Comparison of ENCODE assay signal across 9 cellular contexts in genomic region chr5:150511641-150512367, GRCh38. TPM values are rescaled to one million over a fixed set of nuclear protein-coding genes. Genes with fewer than 3 reads are reported as not detected.
DNase-seq lines count a peak whose midpoint lies in the region; ATAC-seq and TF ChIP-seq lines count a peak whose summit lies in the region.
"Had no signal": no experiment of that assay in that cellular context is flagged by ENCODE, and none has a peak within 500 bp of the region (broad histone marks: within the 10 kb centered on the region; RNA-seq: fewer than 3 reads in every experiment).

No MANE protein-coding gene starts in this region.

- H3K9me3 ChIP-seq in heart right ventricle = no peaks in the 10 kb centered on the region
- no peaks in the 10 kb centered on the region for H3K9me3 ChIP-seq in psoas muscle
- H3K9me3 ChIP-seq in CD4-positive, alpha-beta T cell (ENCODE audit: control insufficient read depth, low read length) = no peaks in the 10 kb centered on the region

- peak overlapping the region; percentile 79 for H3K27ac Mint-ChIP-seq in WTC11
- no peak overlapping the region for H3K27ac Mint-ChIP-seq in CD4-positive, alpha-beta T cell
- H3K27ac Mint-ChIP-seq: stimulated activated naive CD8-positive, alpha-beta T cell treated with anti-CD3 and anti-CD28 coated beads, Interleukin-15, amount 100 ng/mL, for 72 hours had no signal

- H3K4me3 ChIP-seq in heart right ventricle (no peak overlapping the region), psoas muscle (no peak overlapping the region)

- no peaks in the 10 kb centered on the region for H3K27me3 Mint-ChIP-seq in WTC11 (ENCODE audit: low read depth)
- H3K27me3 Mint-ChIP-seq in CD4-positive, alpha-beta T cell = no peaks in the 10 kb centered on the region
- H3K27me3 Mint-ChIP-seq: stimulated activated naive CD8-positive, alpha-beta T cell treated with anti-CD3 and anti-CD28 coated beads, Interleukin-15, amount 100 ng/mL, for 72 hours had no signal

- H3K27me3 ChIP-seq in heart right ventricle (no peaks in the 10 kb centered on the region), psoas muscle (ENCODE audit: insufficient read depth in 3 of 3, low read length in 2 of 3) (no peaks in the 10 kb centered on the region)
- no peaks in the 10 kb centered on the region for H3K27me3 ChIP-seq in CD4-positive, alpha-beta T cell (ENCODE audit: control insufficient read depth, insufficient read depth, low read length)

- H3K27ac ChIP-seq in heart right ventricle (peak overlapping the region in 9 of 10 donors; percentile 15 to 93 (median 54)), psoas muscle (peak overlapping the region; percentile 36)
- no peak overlapping the region for H3K27ac ChIP-seq in CD4-positive, alpha-beta T cell (ENCODE audit: low read depth, low read length)

- peaks cover 64 to 100% (median 98%) of the 10 kb centered on the region in 9 donors for H3K4me1 ChIP-seq in heart right ventricle
- peaks cover 88% of the 10 kb centered on the region for H3K4me1 ChIP-seq in psoas muscle

- ATAC-seq in WTC11 (peak; percentile 43), heart right ventricle (peak in 7 of 8 donors; percentile 12 to 64 (median 33)), psoas muscle (peak in 3 of 4 donors; percentile 30 to 55 (median 47)), GM19463 (IDR thresholded peaks at IDR 0.05; ENCODE audit: unreplicated experiment) (no peak)
- ATAC-seq in CD4-positive, alpha-beta T cell (ENCODE audit: poor library complexity) = no peak
- ATAC-seq: stimulated activated naive CD8-positive, alpha-beta T cell treated with anti-CD3 and anti-CD28 coated beads, Interleukin-15, amount 100 ng/mL, for 72 hours had no signal

- WGBS in heart right ventricle, 2 donors = 35 to 40% methylated on average over 6 of the region's 6 CpGs
- WGBS in psoas muscle, 3 donors = 33 to 52% (median 45%) methylated on average over 5 to 6 of the region's 6 CpGs

- POLR2A ChIA-PET in WTC11 (lab: Charles Lee) = no interaction called here
- POLR2A ChIA-PET in CD4-positive, alpha-beta T cell (lab: Charles Lee) = no interaction called here

- H3K36me3 ChIP-seq in heart right ventricle (no peaks in the 10 kb centered on the region), psoas muscle (ENCODE audit: insufficient read depth in 1 of 2, low read depth in 1 of 2) (no peaks in the 10 kb centered on the region)

- peaks cover 61% of the 10 kb centered on the region for H3K4me1 Mint-ChIP-seq in WTC11
- no peaks in the 10 kb centered on the region for H3K4me1 Mint-ChIP-seq in CD4-positive, alpha-beta T cell (ENCODE audit: low read depth)
- H3K4me1 Mint-ChIP-seq: stimulated activated naive CD8-positive, alpha-beta T cell treated with anti-CD3 and anti-CD28 coated beads, Interleukin-15, amount 100 ng/mL, for 72 hours had no signal

- DNase-seq in GM04503 (ENCODE audit: low read depth) (peak; percentile 69), WTC11 (ENCODE audit: low spot score) (peak; percentile 64), heart right ventricle (peak in 1 of 2 donors; percentile 44), psoas muscle (peak; percentile 38 to 72), superior temporal gyrus (ENCODE audit: extremely low spot score) (no peak)
- no peak for DNase-seq in CD4-positive, alpha-beta T cell
- no peak for DNase-seq in activated CD4-positive, alpha-beta T cell treated with anti-CD3 and anti-CD28 coated beads, Interleukin-2, amount 50 U/mL, for 48 hours
- DNase-seq: stimulated activated naive CD8-positive, alpha-beta T cell treated with anti-CD3 and anti-CD28 coated beads, Interleukin-15, amount 100 ng/mL, for 72 hours had no signal

- CTCF ChIA-PET in WTC11 (lab: Charles Lee) = interaction anchor here (1.0 to 3.9 kb wide), 11 partner anchors 10 to 62 kb away, joined by 3 to 13 read pairs (median 7); no protein-coding TSS in a partner anchor
- CTCF ChIA-PET in CD4-positive, alpha-beta T cell (lab: Charles Lee) = no interaction called here

- TF ChIP-seq CTCF in WTC11 (IDR thresholded peaks at IDR 0.05) = no peak
- TF ChIP-seq CTCF in heart right ventricle (IDR thresholded peaks at IDR 0.05) = no peak
- no peak for TF ChIP-seq CTCF in psoas muscle (IDR thresholded peaks at IDR 0.05)
- TF ChIP-seq CTCF in CD4-positive, alpha-beta T cell (IDR thresholded peaks at IDR 0.05) = no peak

- H3K9me3 Mint-ChIP-seq in WTC11 = no peaks in the 10 kb centered on the region
- no peaks in the 10 kb centered on the region for H3K9me3 Mint-ChIP-seq in CD4-positive, alpha-beta T cell
- H3K9me3 Mint-ChIP-seq: stimulated activated naive CD8-positive, alpha-beta T cell treated with anti-CD3 and anti-CD28 coated beads, Interleukin-15, amount 100 ng/mL, for 72 hours had no signal

- H3K36me3 Mint-ChIP-seq in WTC11 = no peaks in the 10 kb centered on the region
- H3K36me3 Mint-ChIP-seq in CD4-positive, alpha-beta T cell (ENCODE audit: low read depth) = no peaks in the 10 kb centered on the region

- intact Hi-C loops in heart right ventricle (cut with DNase I) = no loop called here
- intact Hi-C loops in psoas muscle (cut with DNase I) = no loop called here
- intact Hi-C loops in CD4-positive, alpha-beta T cell (cut with DNase I, micrococcal nuclease) = no loop called here

- peak overlapping the region; percentile 29; the same call in 1 of the 2 replicates for H3K4me3 Mint-ChIP-seq in WTC11
- H3K4me3 Mint-ChIP-seq in CD4-positive, alpha-beta T cell = no peak overlapping the region
- H3K4me3 Mint-ChIP-seq: stimulated activated naive CD8-positive, alpha-beta T cell treated with anti-CD3 and anti-CD28 coated beads, Interleukin-15, amount 100 ng/mL, for 72 hours had no signal

TF ChIP-seq in WTC11, 78 proteins besides CTCF, POLR2A, EP300 and RAD21:
- TF ChIP-seq ZNF423 (CRISPR knock-in tag; IDR thresholded peaks at IDR 0.05) (peak; percentile 73), PRDM15 (CRISPR knock-in tag; IDR thresholded peaks at IDR 0.05) (peak; percentile 68), FOXP1 (CRISPR knock-in tag; IDR thresholded peaks at IDR 0.05; ENCODE audit: borderline replicate concordance) (0 out of 2 replicates have a peak, but pooled peaks have one; percentile 21), ZNF138 (CRISPR knock-in tag; conservative IDR thresholded peaks at IDR 0.05) (no peak)

RNA-seq across cellular contexts. Expression of gene NDST1, which starts 3.9 kb away (rescaled TPM):
- total RNA-seq in WTC11 (2021) (58.1 to 69.9 TPM (median 61.5 TPM) in 3 replicates), heart right ventricle (10 to 100 TPM; 50.3 to 86.1 (median 61.5) TPM), psoas muscle (10 to 100 TPM; 30.1 to 40.2 (median 36.6) TPM)
- polyA plus RNA-seq in heart right ventricle (10 to 100 TPM; 14.8 to 15.9 TPM), psoas muscle (10 to 100 TPM; 11.0 to 22.5 (median 13.2) TPM)
- 1 to 10 TPM; 1.1 to 1.6 TPM for total RNA-seq in CD4-positive, alpha-beta T cell

Comparison
In these comparisons a context has a peak if more than half of its experiments do, and no peak if none do; other contexts are left out.
1. DNase-seq: peak in GM04503 (single experiment), WTC11 (single experiment) and psoas muscle (2 of 2); none in CD4-positive, alpha-beta T cell (0 of 10), superior temporal gyrus (single experiment) and activated CD4-positive, alpha-beta T cell treated with anti-CD3 and anti-CD28 coated beads, Interleukin-2, amount 50 U/mL, for 48 hours (0 of 2).
2. ATAC-seq: peak in WTC11 (single experiment), heart right ventricle (7 of 8) and psoas muscle (3 of 4); none in CD4-positive, alpha-beta T cell (single experiment) and GM19463 (single experiment).
3. RNA of gene NDST1, which starts 3.9 kb away (total RNA-seq): 58.1 to 69.9 TPM in WTC11, 50.3 to 86.1 TPM in heart right ventricle and 30.1 to 40.2 TPM in psoas muscle; 1.1 to 1.6 TPM in CD4-positive, alpha-beta T cell; every median in the first group is over 10 times any median in the second.